Comparison of ENCODE assay signal across 13 cellular contexts in genomic region chr17:50619489-50619888, GRCh38. TPM values are rescaled to one million over a fixed set of nuclear protein-coding genes. Genes with fewer than 3 reads are reported as not detected.
DNase-seq lines count a peak whose midpoint lies in the region; ATAC-seq, FAIRE-seq and TF ChIP-seq lines count a peak whose summit lies in the region.
"Had no signal": no experiment of that assay in that cellular context is flagged by ENCODE, and none has a peak within 500 bp of the region (broad histone marks: within the 10 kb centered on the region; RNA-seq: fewer than 3 reads in every experiment).

No MANE protein-coding gene starts in this region.

- H3K4me3 Mint-ChIP-seq in glutamatergic neuron (ENCODE audit: unreplicated experiment): no peak overlapping the region

- peak; percentile 57 for DNase-seq in H7
- no peak for DNase-seq in SK-N-MC (ENCODE audit: low read depth, low spot score)
- DNase-seq in glutamatergic neuron: no peak
- no peak for DNase-seq in urothelium cell line (ENCODE audit: low spot score)
- DNase-seq in mucosa of descending colon: no peak
- no peak for DNase-seq in RCC 7860 (ENCODE audit: low spot score)
- no peak for DNase-seq in cerebellar nuclear complex (lab: John Stamatoyannopoulos, UW)
- DNase-seq: DMS79 treated with DMSO at 0.1 percent for 48 hours, NCI-H1930, NCI-H446, PC-9 had no signal

- H3K4me3 ChIP-seq in H7 (ENCODE audit: insufficient read depth, low read depth, low read length) (no peak overlapping the region), SK-N-MC (no peak overlapping the region), mucosa of descending colon (no peak overlapping the region)
- H3K4me3 ChIP-seq: PC-9 had no signal

- H3K4me1 ChIP-seq in mucosa of descending colon (ENCODE audit: low read depth): no peaks in the 10 kb centered on the region

- peak overlapping the region; percentile 20 for H3K27ac Mint-ChIP-seq in glutamatergic neuron (ENCODE audit: unreplicated experiment)

- no peak overlapping the region for H3K9ac ChIP-seq in SK-N-MC (ENCODE audit: insufficient read length)

- H3K36me3 ChIP-seq in H7 (replicated peaks; ENCODE audit: control insufficient read depth, insufficient read depth, low read length) (no peaks in the 10 kb centered on the region), SK-N-MC (ENCODE audit: insufficient read depth, low read length) (no peaks in the 10 kb centered on the region), mucosa of descending colon (ENCODE audit: low read depth) (no peaks in the 10 kb centered on the region)

- H3K27me3 ChIP-seq in H7 (ENCODE audit: control insufficient read depth, insufficient read depth, low read length): no peaks in the 10 kb centered on the region; the same call in 1 of the 2 replicates

- H3K36me3 Mint-ChIP-seq in glutamatergic neuron (ENCODE audit: unreplicated experiment): no peaks in the 10 kb centered on the region

- peaks cover 4% of the 10 kb centered on the region for H3K27me3 Mint-ChIP-seq in glutamatergic neuron (ENCODE audit: unreplicated experiment)

- no peaks in the 10 kb centered on the region for H3K9me3 ChIP-seq in SK-N-MC (ENCODE audit: low read depth, low read length)
- no peaks in the 10 kb centered on the region for H3K9me3 ChIP-seq in mucosa of descending colon

- no peaks in the 10 kb centered on the region for H3K9me3 Mint-ChIP-seq in glutamatergic neuron (ENCODE audit: unreplicated experiment)

- intact Hi-C loops in mucosa of descending colon (cut with DNase I, micrococcal nuclease): no loop called here

- H3K4me1 Mint-ChIP-seq in glutamatergic neuron (ENCODE audit: low read depth, unreplicated experiment): peaks cover 16% of the 10 kb centered on the region

- TF ChIP-seq CTCF in glutamatergic neuron (IDR thresholded peaks at IDR 0.05; ENCODE audit: partially characterized antibody, unreplicated experiment) (no peak), mucosa of descending colon (IDR thresholded peaks at IDR 0.05) (no peak)

- FAIRE-seq in urothelium cell line (lab: Jason Lieb, UNC): peak; percentile 42
- FAIRE-seq in RCC 7860 (lab: Jason Lieb, UNC): no peak
- FAIRE-seq: H54 had no signal

- no peak for ATAC-seq in mucosa of descending colon

- H3K27ac ChIP-seq in SK-N-MC: peak overlapping the region; percentile 42; the same call in 1 of the 2 replicates
- H3K27ac ChIP-seq: PC-9 had no signal

RNA-seq across cellular contexts. Expression of gene ABCC3, which starts 15.2 kb away (rescaled TPM):
- 0.33 and 0.48 TPM in 2 replicates for total RNA-seq in H7 (2014; rRNA removed; shearing (Covaris generic))
- total RNA-seq in glutamatergic neuron (ENCODE audit: unreplicated experiment): not detected
- 100 to 1,000 TPM; 166 to 453 (median 211) TPM for total RNA-seq in mucosa of descending colon
- total RNA-seq: G401 had no signal

RNA-seq across cellular contexts. Expression of gene CACNA1G, which starts 59.0 kb away (rescaled TPM):
- total RNA-seq in H7 (2014; rRNA removed; shearing (Covaris generic)): 1.5 and 1.9 TPM in 2 replicates
- total RNA-seq in glutamatergic neuron (ENCODE audit: unreplicated experiment): 2.2 TPM
- total RNA-seq in mucosa of descending colon: under 1 TPM; 0.07 to 0.32 (median 0.12) TPM

Comparison
In these comparisons a context has a peak if more than half of its experiments do, and no peak if none do; other contexts are left out.
1. RNA of gene ABCC3, which starts 15.2 kb away (total RNA-seq): 166 to 453 TPM in mucosa of descending colon; 0.33 to 0.48 TPM in H7 and not detected in glutamatergic neuron (single experiment); every median in the first group is over 100 times any median in the second.